In genomic region chr2:68062680-68063387, GRCh38 we compare ENCODE assay signal across 8 cellular contexts. TPM values are rescaled to one million over a fixed set of nuclear protein-coding genes. Genes with fewer than 3 reads are reported as not detected.
A peak's percentile ranks its signal among the peaks of the same experiment; 100 is the strongest.
DNase-seq lines count a peak whose midpoint lies in the region; ATAC-seq and TF ChIP-seq lines count a peak whose summit lies in the region.

Gene C1D, minus strand, starts transcription at chr2:68063004. Its CDS starts 15,694 bp downstream, at chr2:68047310.

- intact Hi-C loops in left ventricle myocardium superior (cut with micrococcal nuclease) (no loop called here), prostate gland (cut with DNase I) (no loop called here)

- H3K27me3 Mint-ChIP-seq in T-helper 17 cell: peaks cover 6% of the 10 kb centered on the region

- DNase-seq in GM13977 (ENCODE audit: low spot score) (peak; percentile 80), NCI-H1694 treated with DMSO at 0.1 percent for 48 hours (lab: John Stamatoyannopoulos, UW) (peak; percentile 89), T-helper 17 cell (peak; percentile 81 to 89 (median 81)), amygdala (lab: John Stamatoyannopoulos, UW) (peak; percentile 45 to 94 (median 80)), left ventricle myocardium superior (peak; percentile 97), prostate gland (ENCODE audit: low spot score) (peak; percentile 92)

- ATAC-seq in HG02884 (IDR thresholded peaks at IDR 0.05; ENCODE audit: unreplicated experiment) (peak; percentile 93), T-helper 17 cell (peak; percentile 95), left ventricle myocardium superior (peak; percentile 100)

- in situ Hi-C loops in GM13977 (cut with MboI; ENCODE audit: low pct_unique_long_range_greater_than_20kb, low sequenced_read_pairs, unreplicated experiment): no loop called here

- H3K9me3 ChIP-seq in T-helper 17 cell (ENCODE audit: control insufficient read depth, low read length, poor library complexity, severe bottlenecking) (no peaks in the 10 kb centered on the region), prostate gland (no peaks in the 10 kb centered on the region)

- H3K27ac Mint-ChIP-seq in T-helper 17 cell: peak within 1 kb of the TSS; percentile 99

- H3K27ac ChIP-seq in prostate gland (peak within 1 kb of the TSS; percentile 83 to 88), urinary bladder (ENCODE audit: low read depth) (peak within 1 kb of the TSS; percentile 91)

- H3K36me3 Mint-ChIP-seq in T-helper 17 cell (ENCODE audit: low read depth): peaks cover 10% of the 10 kb centered on the region

- no peaks in the 10 kb centered on the region for H3K36me3 ChIP-seq in prostate gland
- H3K36me3 ChIP-seq in urinary bladder (ENCODE audit: insufficient read depth): no peaks in the 10 kb centered on the region

- H3K4me1 ChIP-seq in prostate gland (replicated peaks) (peaks cover 8% of the 10 kb centered on the region), urinary bladder (ENCODE audit: insufficient read depth) (no peaks in the 10 kb centered on the region)

- TF ChIP-seq CTCF in GM13977 (IDR thresholded peaks at IDR 0.05; ENCODE audit: extremely low read depth, insufficient read depth, missing control alignments) (no peak), prostate gland (IDR thresholded peaks at IDR 0.05) (peak in 1 of 4 experiments; percentile 25)

- H3K4me3 ChIP-seq in prostate gland (peak within 1 kb of the TSS; percentile 69 to 73), urinary bladder (ENCODE audit: low read depth, low read length) (peak within 1 kb of the TSS; percentile 69)

- TF ChIP-seq POLR2A in prostate gland (IDR thresholded peaks at IDR 0.05): peak; percentile 68

- H3K4me1 Mint-ChIP-seq in T-helper 17 cell: peaks cover 33% of the 10 kb centered on the region

- under 1% methylated on average over 34 of the region's 34 CpGs for WGBS in prostate gland
- under 1% methylated on average over 34 of the region's 34 CpGs for WGBS in urinary bladder

- H3K27me3 ChIP-seq in prostate gland (replicated peaks; ENCODE audit: insufficient read depth): no peaks in the 10 kb centered on the region

- H3K4me3 Mint-ChIP-seq in T-helper 17 cell: peak within 1 kb of the TSS; percentile 96

RNA-seq across cellular contexts. Expression of gene C1D, which starts in this region (rescaled TPM):
- total RNA-seq in T-helper 17 cell: 10 to 100 TPM; 14.1 to 17.0 TPM
- 18.5 TPM for total RNA-seq in left ventricle myocardium superior
- total RNA-seq in prostate gland: 10 to 100 TPM; 31.5 to 51.6 TPM
- total RNA-seq in urinary bladder: 42.6 TPM
- polyA plus RNA-seq in urinary bladder: 31.2 TPM

Comparison
In these comparisons a context has a peak if more than half of its experiments do, and no peak if none do; other contexts are left out.
1. Peak in every context shown above with its lines: DNase-seq, ATAC-seq, H3K4me3 ChIP-seq and H3K27ac ChIP-seq.